2 cellular contexts compared by ENCODE assay signal in genomic region chr22:26514419-26515161, GRCh38.
TF ChIP-seq lines count a peak whose summit lies in the region.

No MANE protein-coding gene starts in this region.

TF ChIP-seq in A549, 52 proteins besides CTCF, POLR2A, EP300 and RAD21:
- TF ChIP-seq HES2 (IDR thresholded peaks at IDR 0.05), result no peak
- TF ChIP-seq HDAC2 (IDR thresholded peaks at IDR 0.05), result no peak
- TF ChIP-seq BCL3 (IDR thresholded peaks at IDR 0.05), result no peak
- TF ChIP-seq REST (IDR thresholded peaks at IDR 0.05), result no peak
- TF ChIP-seq USF2 (IDR thresholded peaks at IDR 0.05), result no peak
- no peak for TF ChIP-seq KDM1A (IDR thresholded peaks at IDR 0.05; ENCODE audit: low read depth)
- TF ChIP-seq JUN (IDR thresholded peaks at IDR 0.05), result no peak
- no peak for TF ChIP-seq MAZ (IDR thresholded peaks at IDR 0.05; ENCODE audit: borderline replicate concordance, low read depth, low read length)
- TF ChIP-seq ZC3H11A (IDR thresholded peaks at IDR 0.05), result no peak
- TF ChIP-seq NPAS2 (CRISPR knock-in tag; IDR thresholded peaks at IDR 0.05; ENCODE audit: borderline replicate concordance), result no peak
- TF ChIP-seq RNF2 (IDR thresholded peaks at IDR 0.05; ENCODE audit: borderline replicate concordance, low read depth), result no peak

TF ChIP-seq in liver, 16 proteins besides CTCF, POLR2A, EP300 and RAD21:
- TF ChIP-seq MAX (IDR thresholded peaks at IDR 0.05) (no peak), HNF4A (conservative IDR thresholded peaks at IDR 0.05) (no peak), HNF4G (IDR thresholded peaks at IDR 0.05) (no peak), FOXA2 (IDR thresholded peaks at IDR 0.05) (no peak), GABPA (IDR thresholded peaks at IDR 0.05 in 1 of 2, conservative IDR thresholded peaks at IDR 0.05 in 1 of 2) (no peak), FOXA1 (IDR thresholded peaks at IDR 0.05) (no peak), EGR1 (IDR thresholded peaks at IDR 0.05; ENCODE audit: low read depth in 2 of 2) (no peak), TAF1 (conservative IDR thresholded peaks at IDR 0.05) (no peak), SP1 (IDR thresholded peaks at IDR 0.05) (no peak), ATF3 (IDR thresholded peaks at IDR 0.05) (no peak), NR2F2 (IDR thresholded peaks at IDR 0.05) (no peak), RXRA (IDR thresholded peaks at IDR 0.05) (no peak), ZBTB33 (IDR thresholded peaks at IDR 0.05) (no peak), JUND (IDR thresholded peaks at IDR 0.05) (no peak), REST (IDR thresholded peaks at IDR 0.05) (no peak), YY1 (IDR thresholded peaks at IDR 0.05) (no peak)
